ENCODE assay signal across 1 cellular context in the genomic region with DNA sequence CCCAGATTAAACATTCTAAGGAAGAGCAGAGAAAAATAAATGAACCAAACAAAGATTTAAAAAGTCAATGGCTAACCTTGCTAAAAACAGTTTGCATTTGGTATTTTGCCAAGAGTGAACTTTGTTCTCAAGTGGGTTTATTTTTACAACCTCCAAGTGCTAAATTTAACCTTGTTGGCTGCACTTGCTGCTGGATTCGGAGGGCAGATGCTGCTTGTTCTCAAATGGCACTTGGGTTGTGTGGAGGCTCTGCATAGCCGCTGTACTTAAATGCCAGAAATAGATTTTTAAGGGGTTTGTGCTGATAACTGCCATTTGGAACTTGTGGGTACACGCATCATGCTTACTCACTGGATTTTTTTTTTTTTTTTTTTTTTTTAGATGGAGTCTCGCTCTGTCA.
TF ChIP-seq lines count a peak whose summit lies in the region.

No MANE protein-coding gene starts in this region.

TF ChIP-seq in HCT116, 20 proteins besides CTCF, POLR2A, EP300 and RAD21 (continued from another document):
- TF ChIP-seq, protein P1, sequence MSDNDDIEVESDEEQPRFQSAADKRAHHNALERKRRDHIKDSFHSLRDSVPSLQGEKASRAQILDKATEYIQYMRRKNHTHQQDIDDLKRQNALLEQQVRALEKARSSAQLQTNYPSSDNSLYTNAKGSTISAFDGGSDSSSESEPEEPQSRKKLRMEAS (IDR thresholded peaks at IDR 0.05), result no peak
- no peak for TF ChIP-seq EGR1 (IDR thresholded peaks at IDR 0.05; ENCODE audit: low read depth)
